Comparison of ENCODE assay signal across 17 cellular contexts in the genomic region with DNA sequence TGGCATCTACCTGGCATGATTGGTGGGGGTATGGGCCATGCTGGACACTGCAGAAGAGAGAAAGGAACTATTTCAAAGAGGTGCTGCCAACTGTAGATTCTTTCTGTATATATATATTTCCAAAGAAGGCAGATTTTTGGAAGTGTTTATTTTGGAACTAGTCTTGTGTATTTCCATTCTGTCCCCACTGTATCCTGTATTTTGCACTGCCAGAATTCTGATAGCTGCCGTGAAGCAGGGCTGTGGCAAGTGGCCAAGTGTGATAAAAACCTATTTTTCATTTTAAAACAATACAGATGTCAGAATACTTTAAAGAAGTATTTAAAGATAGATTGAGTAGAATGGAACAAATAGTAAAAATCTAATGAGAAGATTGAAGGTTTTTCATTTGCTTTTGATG. TPM values are rescaled to one million over a fixed set of nuclear protein-coding genes. Genes with fewer than 3 reads are reported as not detected.
DNase-seq lines count a peak whose midpoint lies in the region; ATAC-seq and TF ChIP-seq lines count a peak whose summit lies in the region.
"Had no signal": no experiment of that assay in that cellular context is flagged by ENCODE, and none has a peak within 500 bp of the region (broad histone marks: within the 10 kb centered on the region; RNA-seq: fewer than 3 reads in every experiment).

No MANE protein-coding gene starts in this region.

- H3K9ac ChIP-seq in fibroblast of lung (ENCODE audit: insufficient read depth, low read length) = no peak overlapping the region
- no peak overlapping the region for H3K9ac ChIP-seq in mesendoderm (ENCODE audit: low read length)

- no peak for TF ChIP-seq CTCF in left ventricle myocardium inferior (IDR thresholded peaks at IDR 0.05; ENCODE audit: borderline replicate concordance)
- no peak for TF ChIP-seq CTCF in fibroblast of lung (conservative IDR thresholded peaks at IDR 0.05 in 1 of 2, IDR thresholded peaks at IDR 0.05 in 1 of 2; ENCODE audit: low read depth in 1 of 2, low read length in 2 of 2)
- TF ChIP-seq CTCF in neutrophil (IDR thresholded peaks at IDR 0.05) = no peak
- TF ChIP-seq CTCF in OCI-LY7 (conservative IDR thresholded peaks at IDR 0.05; ENCODE audit: low read length) = no peak

- H3K27ac ChIP-seq in left ventricle myocardium inferior (replicated peaks) (peak overlapping the region; percentile 57), fibroblast of lung (ENCODE audit: insufficient read depth, low read length) (no peak overlapping the region), neutrophil (peak overlapping the region; percentile 3), OCI-LY7 (ENCODE audit: low read depth, low read length, poor library complexity, severe bottlenecking) (no peak overlapping the region), mesendoderm (ENCODE audit: low read depth, low read length) (no peak overlapping the region)

- no peak overlapping the region for H4K8ac ChIP-seq in mesendoderm (ENCODE audit: low read depth, low read length)

- no CpG with 5 or more reads among the region's 1 CpG for WGBS in mesendoderm (ENCODE audit: extremely low coverage, insufficient coverage, low lambda C conversion rate)

- no peaks in the 10 kb centered on the region for H3K9me2 ChIP-seq in OCI-LY7 (ENCODE audit: insufficient read depth, low read length)

- no TSS peak for BruUV-seq in OCI-LY7 (replicated peaks; lab: Mats Ljungman, UMichigan)

- H3K23ac ChIP-seq in mesendoderm (ENCODE audit: low read length) = no peak overlapping the region

- H3K56ac ChIP-seq in mesendoderm (ENCODE audit: low read length) = no peak overlapping the region

- no peaks in the 10 kb centered on the region for H3K27me3 ChIP-seq in left ventricle myocardium inferior (ENCODE audit: low read depth)
- H3K27me3 ChIP-seq in fibroblast of lung (ENCODE audit: control insufficient read depth, insufficient read depth, low read length) = no peaks in the 10 kb centered on the region
- H3K27me3 ChIP-seq in neutrophil = no peaks in the 10 kb centered on the region
- H3K27me3 ChIP-seq in mesendoderm (ENCODE audit: insufficient read depth, low read length, poor library complexity) = no peaks in the 10 kb centered on the region

- H2AK5ac ChIP-seq in mesendoderm (ENCODE audit: low read length) = no peak overlapping the region

- no peak overlapping the region for H4K5ac ChIP-seq in mesendoderm (ENCODE audit: low read length)

- DNase-seq in left ventricle myocardium inferior (peak; percentile 27), Right ventricle myocardium superior (no peak), fibroblast of lung (ENCODE audit: low read depth in 2 of 2) (peak; percentile 48 to 67), foreskin melanocyte (no peak), OCI-LY7 (ENCODE audit: low spot score) (no peak), mesendoderm (no peak)
- DNase-seq: activated naive CD8-positive, alpha-beta T cell treated with anti-CD3 and anti-CD28 coated beads, Interleukin-2, amount 50 U/mL, for 24 hours; activated T-cell treated with anti-CD3 and anti-CD28 coated beads, Interleukin-2, amount 50 U/mL, for 4 hours; CD8-positive, alpha-beta memory T cell; cortex of kidney; HFFc6; KBM-7; NCI-H1105 treated with DMSO at 0.1 percent for 48 hours; stimulated activated CD4-positive, alpha-beta T cell treated with anti-CD3 and anti-CD28 coated beads, Interleukin-15, amount 100 ng/mL, for 24 hours had no signal

- H3K18ac ChIP-seq in mesendoderm (ENCODE audit: low read length) = no peak overlapping the region

- POLR2A ChIA-PET in OCI-LY7 (lab: Charles Lee) = interaction anchor here (1.1 kb wide), 2 partner anchors 13 to 16 kb away, joined by 3 to 8 read pairs; no protein-coding TSS in a partner anchor

- intact Hi-C loops in left ventricle myocardium inferior (cut with micrococcal nuclease) = no loop called here
- intact Hi-C loops in Right ventricle myocardium superior (cut with DNase I) = no loop called here
- intact Hi-C loops in OCI-LY7 (cut with micrococcal nuclease; ENCODE audit: unreplicated experiment) = no loop called here

- H2BK5ac ChIP-seq in mesendoderm (ENCODE audit: low read length) = no peak overlapping the region

- H2AFZ ChIP-seq in fibroblast of lung (ENCODE audit: low read length) = no peak overlapping the region
- H2AFZ ChIP-seq in OCI-LY7 (ENCODE audit: low read length) = no peak overlapping the region

- CTCF ChIA-PET in OCI-LY7 (lab: Charles Lee; ENCODE audit: unreplicated experiment) = no interaction called here

- H3K9me3 ChIP-seq in left ventricle myocardium inferior (replicated peaks) = no peaks in the 10 kb centered on the region
- H3K9me3 ChIP-seq in fibroblast of lung (ENCODE audit: control insufficient read depth, insufficient read depth, low read depth, low read length) = no peaks in the 10 kb centered on the region
- H3K9me3 ChIP-seq in neutrophil = no peaks in the 10 kb centered on the region
- H3K9me3 ChIP-seq in OCI-LY7 (ENCODE audit: low read length) = no peaks in the 10 kb centered on the region

- H3K36me3 ChIP-seq in left ventricle myocardium inferior (no peaks in the 10 kb centered on the region), fibroblast of lung (ENCODE audit: control insufficient read depth, insufficient read depth, low read length) (no peaks in the 10 kb centered on the region), neutrophil (no peaks in the 10 kb centered on the region), OCI-LY7 (ENCODE audit: insufficient read depth, low read length) (no peaks in the 10 kb centered on the region), mesendoderm (ENCODE audit: control insufficient read depth, insufficient read depth, low read length) (no peaks in the 10 kb centered on the region)

- peaks cover 19% of the 10 kb centered on the region for H3K79me2 ChIP-seq in fibroblast of lung (ENCODE audit: control insufficient read depth, insufficient read depth, low read length)
- no peaks in the 10 kb centered on the region for H3K79me2 ChIP-seq in OCI-LY7 (ENCODE audit: insufficient read depth, low read depth, low read length)
- peaks cover 9% of the 10 kb centered on the region for H3K79me2 ChIP-seq in mesendoderm (ENCODE audit: control insufficient read depth, insufficient read depth, low read length)

- H3K4me2 ChIP-seq in fibroblast of lung (ENCODE audit: extremely low read depth, insufficient read depth, low read length) (no peak overlapping the region), OCI-LY7 (ENCODE audit: low read length) (no peak overlapping the region), mesendoderm (ENCODE audit: low read length) (no peak overlapping the region)

- H2BK15ac ChIP-seq in mesendoderm (replicated peaks; ENCODE audit: low read depth) = no peak overlapping the region

- peaks cover 4% of the 10 kb centered on the region for H3K79me1 ChIP-seq in mesendoderm (ENCODE audit: low read length)

- H3K4me3 ChIP-seq in left ventricle myocardium inferior = no peak overlapping the region
- no peak overlapping the region for H3K4me3 ChIP-seq in fibroblast of lung (replicated peaks in 1 of 4; ENCODE audit: control extremely low read depth in 1 of 4, insufficient read depth in 1 of 4, low read depth in 3 of 4, low read length in 4 of 4)
- no peak overlapping the region for H3K4me3 ChIP-seq in neutrophil (ENCODE audit: low read depth in 1 of 2, low read length in 1 of 2)
- H3K4me3 ChIP-seq in OCI-LY7 (ENCODE audit: low read depth, low read length, poor library complexity, severe bottlenecking) = no peak overlapping the region
- no peak overlapping the region for H3K4me3 ChIP-seq in mesendoderm (ENCODE audit: low read length)

- H3K4ac ChIP-seq in mesendoderm (ENCODE audit: low read depth, low read length) = no peak overlapping the region

- ATAC-seq in Right ventricle myocardium superior (ENCODE audit: poor library complexity) (no peak), GM19452 (IDR thresholded peaks at IDR 0.05; ENCODE audit: unreplicated experiment) (no peak)
- ATAC-seq: activated naive CD8-positive, alpha-beta T cell treated with anti-CD3 and anti-CD28 coated beads, Interleukin-2, amount 50 U/mL, for 24 hours; activated T-cell treated with anti-CD3 and anti-CD28 coated beads, Interleukin-2, amount 50 U/mL, for 4 hours; esophagus mucosa had no signal

- H2BK120ac ChIP-seq in mesendoderm (ENCODE audit: low read depth, low read length) = no peak overlapping the region

- H4K20me1 ChIP-seq in fibroblast of lung (ENCODE audit: control insufficient read depth, extremely low read depth, insufficient read depth, low read length) (no peaks in the 10 kb centered on the region), OCI-LY7 (ENCODE audit: insufficient read depth, low read length) (no peaks in the 10 kb centered on the region)

- H3K4me1 ChIP-seq in left ventricle myocardium inferior = peaks cover 43% of the 10 kb centered on the region
- H3K4me1 ChIP-seq in fibroblast of lung (ENCODE audit: control insufficient read depth, extremely low read depth, insufficient read depth, low read length) = peaks cover 8% of the 10 kb centered on the region
- peaks cover 15 to 20% of the 10 kb centered on the region in 2 experiments for H3K4me1 ChIP-seq in neutrophil (ENCODE audit: control insufficient read depth in 1 of 2, insufficient read depth in 1 of 2, low read depth in 1 of 2, low read length in 1 of 2)
- H3K4me1 ChIP-seq in OCI-LY7 (ENCODE audit: insufficient read depth, low read length, poor library complexity, severe bottlenecking) = no peaks in the 10 kb centered on the region
- H3K4me1 ChIP-seq in mesendoderm (ENCODE audit: control insufficient read depth, low read depth, low read length) = no peaks in the 10 kb centered on the region

RNA-seq across cellular contexts. Expression of a gene that starts 17.1 kb away (rescaled TPM):
- 20.3 TPM for total RNA-seq in left ventricle myocardium inferior
- total RNA-seq in Right ventricle myocardium superior = 11.3 TPM
- total RNA-seq in fibroblast of lung = 20.0 and 40.5 TPM in 2 replicates
- 63.2 and 77.1 TPM in 2 replicates for polyA plus RNA-seq in fibroblast of lung
- 29.8 and 33.9 TPM in 2 replicates for polyA plus RNA-seq in fibroblast of lung (2012)
- polyA minus RNA-seq in fibroblast of lung (ENCODE audit: low replicate concordance) = 36.5 and 76.0 TPM in 2 replicates
- total RNA-seq in OCI-LY7 (2014; rRNA removed; shearing (Covaris generic)) = 7.7 and 9.9 TPM in 2 replicates
- total RNA-seq in OCI-LY7 (2022) = 9.4 and 17.6 TPM in 2 replicates
- polyA plus RNA-seq in mesendoderm (2013, experiment 1 of 2) = 30.9 TPM
- 32.3 TPM for polyA plus RNA-seq in mesendoderm (2013, experiment 2 of 2)

Comparison
In these comparisons a context has a peak if more than half of its experiments do, and no peak if none do; other contexts are left out.
1. DNase-seq: peak in left ventricle myocardium inferior (single experiment) and fibroblast of lung (2 of 2); none in Right ventricle myocardium superior (single experiment), foreskin melanocyte (single experiment), OCI-LY7 (single experiment) and mesendoderm (single experiment).
2. H3K27ac ChIP-seq: peak in left ventricle myocardium inferior (single experiment) and neutrophil (single experiment); none in fibroblast of lung (single experiment), OCI-LY7 (single experiment) and mesendoderm (single experiment).